ENCODE assay signal across 24 cellular contexts in genomic region chr18:63083555-63083954, GRCh38.
"Had no signal": no experiment of that assay in that cellular context is flagged by ENCODE, and none has a peak within 500 bp of the region (broad histone marks: within the 10 kb centered on the region; RNA-seq: fewer than 3 reads in every experiment).

No MANE protein-coding gene starts in this region.

- H3K4me3 ChIP-seq: adrenal gland, hepatocyte, mucosa of descending colon, stomach, suprapubic skin, tibial nerve had no signal

- H3K36me3 ChIP-seq: adrenal gland, stomach, suprapubic skin, tibial nerve, WERI-Rb-1 had no signal

- H3K4me2 ChIP-seq: hepatocyte had no signal

- ATAC-seq: activated naive CD4-positive, alpha-beta T cell treated with anti-CD3 and anti-CD28 coated beads, Interleukin-2, amount 50 U/mL, for 72 hours; mucosa of descending colon; sciatic nerve; stimulated activated memory B cell treated with anti-CD40 and anti-IgM and Interleukin-4, amounts not matched to agents 10 μg/mL and 1 μg/mL and 100 μg/mL, for 72 hours; T-cell had no signal

- H3K4me1 Mint-ChIP-seq: activated T-helper 17 cell treated with anti-CD3 and anti-CD28 coated beads, Interleukin-2, amount 50 U/mL, for 72 hours; T-cell had no signal

- H3K9me3 ChIP-seq: adrenal gland, mucosa of descending colon, suprapubic skin had no signal

- H3K27ac ChIP-seq: adrenal gland, epithelial cell of prostate, hepatocyte, stomach, suprapubic skin, tibial nerve, WERI-Rb-1 had no signal

- H2AFZ ChIP-seq: hepatocyte had no signal

- H3K27ac Mint-ChIP-seq: activated naive CD4-positive, alpha-beta T cell treated with anti-CD3 and anti-CD28 coated beads, Interleukin-2, amount 50 U/mL, for 72 hours; activated T-helper 17 cell treated with anti-CD3 and anti-CD28 coated beads, Interleukin-2, amount 50 U/mL, for 72 hours; endodermal cell; nephron progenitor cell; stimulated activated memory B cell treated with anti-CD40 and anti-IgM and Interleukin-4, amounts not matched to agents 10 μg/mL and 1 μg/mL and 100 μg/mL, for 72 hours; T-cell; T-helper 2 cell treated with Interferon-gamma antibody and Interleukin-4, amounts not matched to agents 5 μg/mL and 100 μg/mL, for 36 hours had no signal

- H3K4me1 ChIP-seq: adrenal gland, stomach, tibial nerve had no signal

- H3K79me2 ChIP-seq: hepatocyte had no signal

- H3K4me3 Mint-ChIP-seq: activated T-cell treated with anti-CD3 and anti-CD28 coated beads, Interleukin-2, amount 50 U/mL, for 24 hours; activated T-helper 17 cell treated with anti-CD3 and anti-CD28 coated beads, Interleukin-2, amount 50 U/mL, for 72 hours; endodermal cell; nephron progenitor cell; stimulated activated memory B cell treated with anti-CD40 and anti-IgM and Interleukin-4, amounts not matched to agents 10 μg/mL and 1 μg/mL and 100 μg/mL, for 72 hours; T-cell; T-helper 2 cell treated with Interferon-gamma antibody and Interleukin-4, amounts not matched to agents 5 μg/mL and 100 μg/mL, for 36 hours had no signal

- DNase-seq: activated CD4-positive, alpha-beta T cell treated with anti-CD3 and anti-CD28 coated beads, Interleukin-2, amount 50 U/mL, for 1 hour; activated CD4-positive, CD25-positive, alpha-beta regulatory T cell treated with anti-CD3 and anti-CD28 coated beads, Interleukin-2, amount 50 U/mL, for 72 hours; activated T-cell treated with anti-CD3 and anti-CD28 coated beads, Interleukin-2, amount 50 U/mL, for 24 hours; cortex of kidney; endodermal cell; glutamatergic neuron; mesenchymal stem cell; mucosa of descending colon; nephron progenitor cell; small intestine; stimulated activated CD4-positive, alpha-beta T cell treated with anti-CD3 and anti-CD28 coated beads, Interleukin-2, amount 100 ng/mL, for 24 hours; stomach; T-cell; WERI-Rb-1 had no signal

- H3K27me3 Mint-ChIP-seq: activated T-cell treated with anti-CD3 and anti-CD28 coated beads, Interleukin-2, amount 50 U/mL, for 24 hours; activated T-helper 17 cell treated with anti-CD3 and anti-CD28 coated beads, Interleukin-2, amount 50 U/mL, for 72 hours had no signal

- H3K27me3 ChIP-seq: adrenal gland, hepatocyte, suprapubic skin, tibial nerve had no signal
